Comparison of ENCODE assay signal across 18 cellular contexts in the genomic region with DNA sequence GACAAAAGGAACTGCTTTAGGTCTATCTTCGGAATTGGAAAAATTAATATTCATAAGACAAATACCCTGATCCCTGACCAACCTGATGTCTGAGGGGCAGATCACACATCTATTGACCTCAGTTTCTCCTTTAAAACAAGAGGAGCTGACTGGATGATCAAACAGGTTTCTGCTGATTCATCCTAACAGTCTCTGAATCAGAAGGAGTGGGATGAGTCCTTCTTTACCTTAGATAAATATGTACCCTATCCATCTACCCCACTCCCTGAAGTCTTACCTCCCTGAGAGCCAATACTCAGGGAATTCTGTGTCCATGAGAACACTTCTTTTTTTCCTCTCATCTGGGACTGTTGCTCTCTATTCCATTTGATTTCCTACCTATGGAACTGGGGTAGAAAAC.
DNase-seq lines count a peak whose midpoint lies in the region; TF ChIP-seq lines count a peak whose summit lies in the region.
"Had no signal": no experiment of that assay in that cellular context is flagged by ENCODE, and none has a peak within 500 bp of the region (broad histone marks: within the 10 kb centered on the region; RNA-seq: fewer than 3 reads in every experiment).

No MANE protein-coding gene starts in this region.

- H3K27ac ChIP-seq in angular gyrus (ENCODE audit: low read depth, low read length) (peak overlapping the region; percentile 33), RWPE1 (no peak overlapping the region)
- H3K27ac ChIP-seq: HL-60 had no signal

- DNase-seq in DMS53 (lab: John Stamatoyannopoulos, UW) = peak; percentile 44
- DNase-seq in NCI-H69 (lab: John Stamatoyannopoulos, UW) = peak; percentile 22
- peak; percentile 58 for DNase-seq in epithelial cell of esophagus (ENCODE audit: low read depth)
- DNase-seq in D341Med (ENCODE audit: low spot score) = no peak
- no peak for DNase-seq in activated CD4-positive, alpha-beta T cell treated with anti-CD3 and anti-CD28 coated beads, Interleukin-2, amount 50 U/mL, for 4 hours
- DNase-seq in HAP-1 (ENCODE audit: low spot score in 2 of 2) = no peak
- no peak for DNase-seq in RWPE1 (ENCODE audit: low spot score)
- DNase-seq: ACHN; BE2C; C1 segment of cervical spinal cord; CD4-positive, CD25-positive, alpha-beta regulatory T cell; CD8-positive, alpha-beta memory T cell; COR-L47; DMS79 treated with DMSO at 0.1 percent for 48 hours; GF-D8; H9 had no signal

- no peaks in the 10 kb centered on the region for H3K36me3 ChIP-seq in HAP-1 (replicated peaks)
- H3K36me3 ChIP-seq: BE2C had no signal

- POLR2A ChIA-PET in RWPE1 (lab: Yijun Ruan, JAX; ENCODE audit: low non-redundant PET) = no interaction called here

- no peak overlapping the region for H3K4me3 ChIP-seq in epithelial cell of esophagus (ENCODE audit: low read length)
- H3K4me3 ChIP-seq in HAP-1 = no peak overlapping the region

- in situ Hi-C loops in HAP-1 (cut with MboI; ENCODE audit: low sequenced_read_pairs) = no loop called here

- no peaks in the 10 kb centered on the region for H3K9me3 ChIP-seq in HAP-1
- H3K9me3 ChIP-seq: BE2C had no signal

- CTCF ChIA-PET in RWPE1 (lab: Yijun Ruan, JAX) = interaction anchor here (0.6 kb wide), 1 partner anchor 180 kb away, joined by 3 read pairs; no protein-coding TSS in a partner anchor

- H3K4me1 ChIP-seq in HAP-1 = no peaks in the 10 kb centered on the region
- H3K4me1 ChIP-seq: BE2C had no signal

- TF ChIP-seq CTCF in epithelial cell of esophagus (IDR thresholded peaks at IDR 0.05; ENCODE audit: insufficient read depth, low read depth, low read length, missing control alignments) = no peak
- no peak for TF ChIP-seq CTCF in RWPE1 (conservative IDR thresholded peaks at IDR 0.05; ENCODE audit: low read depth)

- peaks cover 20% of the 10 kb centered on the region for H3K27me3 ChIP-seq in HAP-1 (ENCODE audit: low read depth)

Comparison
In these comparisons a context has a peak if more than half of its experiments do, and no peak if none do; other contexts are left out.
1. DNase-seq: peak in DMS53 (single experiment), NCI-H69 (single experiment) and epithelial cell of esophagus (single experiment); none in D341Med (single experiment), activated CD4-positive, alpha-beta T cell treated with anti-CD3 and anti-CD28 coated beads, Interleukin-2, amount 50 U/mL, for 4 hours (0 of 2), HAP-1 (0 of 2) and RWPE1 (single experiment).